18 cellular contexts compared by ENCODE assay signal in the genomic region with DNA sequence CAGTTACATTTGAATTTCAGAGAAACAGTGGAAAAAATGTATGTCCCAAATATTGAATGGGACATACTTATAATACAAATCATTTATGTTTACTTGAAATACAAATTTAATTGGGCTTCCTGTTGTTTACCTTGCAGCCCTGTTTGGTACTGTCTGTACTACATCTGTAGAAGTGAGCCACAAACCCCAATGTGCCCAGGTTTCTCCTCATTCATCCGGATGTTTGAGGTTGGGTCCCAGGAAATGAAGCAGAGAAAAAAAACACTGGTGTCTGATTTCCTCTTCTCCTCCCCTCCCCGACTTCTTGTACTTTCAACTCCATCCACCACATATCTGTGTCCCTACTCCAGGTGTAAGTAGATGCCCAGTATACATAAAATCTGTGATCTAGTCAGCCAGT. TPM values are rescaled to one million over a fixed set of nuclear protein-coding genes. Genes with fewer than 3 reads are reported as not detected.
DNase-seq lines count a peak whose midpoint lies in the region; ATAC-seq and TF ChIP-seq lines count a peak whose summit lies in the region.
"Had no signal": no experiment of that assay in that cellular context is flagged by ENCODE, and none has a peak within 500 bp of the region (broad histone marks: within the 10 kb centered on the region; RNA-seq: fewer than 3 reads in every experiment).

No MANE protein-coding gene starts in this region.

- no peak for TF ChIP-seq CTCF in DND-41 (IDR thresholded peaks at IDR 0.05; ENCODE audit: borderline replicate concordance, extremely low read depth, low read length, poor library complexity, severe bottlenecking)

- H4K20me1 ChIP-seq in BLaER1 treated with 17β-estradiol and CSF1 and Interleukin-3, amounts not matched to agents 10 nM and 100 nM: no peaks in the 10 kb centered on the region
- no peaks in the 10 kb centered on the region for H4K20me1 ChIP-seq in DND-41 (ENCODE audit: insufficient read depth, low read length)

- POLR2A ChIA-PET in naive thymus-derived CD8-positive, alpha-beta T cell (lab: Charles Lee): interaction anchor here (1.0 to 1.2 kb wide), 3 partner anchors 57 to 95 kb away, joined by 3 to 4 read pairs (median 3); a partner anchor contains a TSS

- no peaks in the 10 kb centered on the region for H3K79me2 ChIP-seq in DND-41 (ENCODE audit: insufficient read depth, low read length)

- peaks cover 8 to 20% (median 18%) of the 10 kb centered on the region in 11 experiments; a peak in 19 of 22 replicates for H3K9me3 ChIP-seq in BLaER1 treated with 17β-estradiol and CSF1 and Interleukin-3, amounts not matched to agents 10 nM and 100 nM (replicated peaks in 1 of 11)
- H3K9me3 ChIP-seq in DND-41 (ENCODE audit: insufficient read depth, low read length, severe bottlenecking): no peaks in the 10 kb centered on the region
- H3K9me3 ChIP-seq: Caco-2, thyroid gland had no signal

- no peaks in the 10 kb centered on the region for H3K27me3 Mint-ChIP-seq in activated T-helper 17 cell treated with anti-CD3 and anti-CD28 coated beads, Interleukin-2, amount 50 U/mL, for 72 hours
- H3K27me3 Mint-ChIP-seq in naive thymus-derived CD8-positive, alpha-beta T cell: no peaks in the 10 kb centered on the region

- no peak overlapping the region for H3K9ac ChIP-seq in BLaER1 treated with 17β-estradiol and CSF1 and Interleukin-3, amounts not matched to agents 10 nM and 100 nM
- no peak overlapping the region for H3K9ac ChIP-seq in DND-41 (ENCODE audit: low read depth, low read length)

- H3K36me3 ChIP-seq in BLaER1 treated with 17β-estradiol and CSF1 and Interleukin-3, amounts not matched to agents 10 nM and 100 nM: peaks cover 10 to 49% (median 18%) of the 10 kb centered on the region in 11 experiments; a peak in 13 of 22 replicates
- no peaks in the 10 kb centered on the region for H3K36me3 ChIP-seq in DND-41 (ENCODE audit: insufficient read depth, low read length)
- H3K36me3 ChIP-seq: thyroid gland had no signal

- H3K4me1 Mint-ChIP-seq in activated T-helper 17 cell treated with anti-CD3 and anti-CD28 coated beads, Interleukin-2, amount 50 U/mL, for 72 hours: peaks cover 19% of the 10 kb centered on the region
- peaks cover 11 to 32% (median 28%) of the 10 kb centered on the region in 4 donors for H3K4me1 Mint-ChIP-seq in naive thymus-derived CD8-positive, alpha-beta T cell

- H3K4me2 ChIP-seq in BLaER1 treated with 17β-estradiol and CSF1 and Interleukin-3, amounts not matched to agents 10 nM and 100 nM: peak overlapping the region in 10 of 11 experiments; percentile 16 to 57 (median 31); a peak in 19 of 22 replicates
- H3K4me2 ChIP-seq in DND-41 (ENCODE audit: insufficient read depth, low read length): peak overlapping the region; percentile 18; the same call in 1 of the 2 replicates

- H3K9me3 Mint-ChIP-seq in activated T-helper 17 cell treated with anti-CD3 and anti-CD28 coated beads, Interleukin-2, amount 50 U/mL, for 72 hours: no peaks in the 10 kb centered on the region
- peaks cover 0 to 9% (median 0%) of the 10 kb centered on the region in 9 donors for H3K9me3 Mint-ChIP-seq in naive thymus-derived CD8-positive, alpha-beta T cell

- H3K4me3 ChIP-seq in BLaER1 treated with 17β-estradiol and CSF1 and Interleukin-3, amounts not matched to agents 10 nM and 100 nM: no peak overlapping the region
- no peak overlapping the region for H3K4me3 ChIP-seq in DND-41 (ENCODE audit: low read depth in 1 of 2, low read length in 2 of 2)
- H3K4me3 ChIP-seq: thyroid gland had no signal

- ATAC-seq in DND-41 (ENCODE audit: insufficient read depth, low read depth): peak; percentile 96
- ATAC-seq in activated T-helper 17 cell treated with anti-CD3 and anti-CD28 coated beads, Interleukin-2, amount 50 U/mL, for 72 hours (replicated peaks): peak; percentile 23
- ATAC-seq in naive thymus-derived CD8-positive, alpha-beta T cell: peak; percentile 35 to 63
- no peak for ATAC-seq in GM18498 (IDR thresholded peaks at IDR 0.05; ENCODE audit: unreplicated experiment)
- no peak for ATAC-seq in GM18858 (IDR thresholded peaks at IDR 0.05; ENCODE audit: unreplicated experiment)

- H3K27ac ChIP-seq in BLaER1 treated with 17β-estradiol and CSF1 and Interleukin-3, amounts not matched to agents 10 nM and 100 nM: no peak overlapping the region
- H3K27ac ChIP-seq in DND-41 (ENCODE audit: low read length): peak overlapping the region; percentile 61
- H3K27ac ChIP-seq: thyroid gland had no signal

- peaks cover 7 to 14% (median 13%) of the 10 kb centered on the region in 10 experiments; a peak in 17 of 20 replicates for H3K4me1 ChIP-seq in BLaER1 treated with 17β-estradiol and CSF1 and Interleukin-3, amounts not matched to agents 10 nM and 100 nM
- H3K4me1 ChIP-seq in DND-41 (ENCODE audit: insufficient read depth, low read length): peaks cover 26% of the 10 kb centered on the region
- H3K4me1 ChIP-seq: Caco-2 had no signal

- H3K27ac Mint-ChIP-seq in activated T-helper 17 cell treated with anti-CD3 and anti-CD28 coated beads, Interleukin-2, amount 50 U/mL, for 72 hours: peak overlapping the region; percentile 61
- H3K27ac Mint-ChIP-seq in naive thymus-derived CD8-positive, alpha-beta T cell: peak overlapping the region in 6 of 10 donors; percentile 9 to 86 (median 56)

- DNase-seq in DND-41 (peak; percentile 79), AG08396 (ENCODE audit: low spot score) (no peak)
- peak in 2 of 10 donors; percentile 4 to 31 for DNase-seq in naive thymus-derived CD8-positive, alpha-beta T cell
- DNase-seq: activated effector memory CD4-positive, alpha-beta T cell treated with anti-CD3 and anti-CD28 coated beads, Interleukin-2, amount 50 U/mL, for 16 hours; aorta; Caco-2; cerebellar nuclear complex; effector CD4-positive, alpha-beta T cell; KG1; kidney; NCI-H1694 treated with DMSO at 0.1 percent for 48 hours; right cardiac atrium; thyroid gland had no signal

- no peaks in the 10 kb centered on the region for H3K36me3 Mint-ChIP-seq in activated T-helper 17 cell treated with anti-CD3 and anti-CD28 coated beads, Interleukin-2, amount 50 U/mL, for 72 hours (ENCODE audit: low read depth)
- H3K36me3 Mint-ChIP-seq in naive thymus-derived CD8-positive, alpha-beta T cell: peaks cover 0 to 3% (median 3%) of the 10 kb centered on the region in 3 donors

- H3K4me3 Mint-ChIP-seq in activated T-helper 17 cell treated with anti-CD3 and anti-CD28 coated beads, Interleukin-2, amount 50 U/mL, for 72 hours: peak overlapping the region; percentile 16
- H3K4me3 Mint-ChIP-seq in naive thymus-derived CD8-positive, alpha-beta T cell: peak overlapping the region in 9 of 10 donors; percentile 2 to 83 (median 48)

- H3K27me3 ChIP-seq in BLaER1 treated with 17β-estradiol and CSF1 and Interleukin-3, amounts not matched to agents 10 nM and 100 nM: no peaks in the 10 kb centered on the region
- H3K27me3 ChIP-seq in DND-41 (ENCODE audit: insufficient read depth, low read length, poor library complexity): no peaks in the 10 kb centered on the region
- H3K27me3 ChIP-seq: thyroid gland had no signal

- H2AFZ ChIP-seq in DND-41 (ENCODE audit: low read depth, low read length): no peak overlapping the region

RNA-seq across cellular contexts. Expression of a gene that starts 27.1 kb away (rescaled TPM):
- total RNA-seq in activated T-helper 17 cell treated with anti-CD3 and anti-CD28 coated beads, Interleukin-2, amount 50 U/mL, for 72 hours: not detected
- not detected for total RNA-seq in naive thymus-derived CD8-positive, alpha-beta T cell
- polyA plus RNA-seq in naive thymus-derived CD8-positive, alpha-beta T cell: not detected
- total RNA-seq: Caco-2, lung microvascular endothelial cell had no signal

RNA-seq across cellular contexts. Expression of a gene that starts 55.3 kb away (rescaled TPM):
- 10 to 100 TPM; 31.7 to 57.4 TPM for total RNA-seq in activated T-helper 17 cell treated with anti-CD3 and anti-CD28 coated beads, Interleukin-2, amount 50 U/mL, for 72 hours
- 1 to 10 TPM; 2.0 to 2.3 TPM for total RNA-seq in naive thymus-derived CD8-positive, alpha-beta T cell
- 1 to 10 TPM; 1.2 to 5.3 (median 1.3) TPM for polyA plus RNA-seq in naive thymus-derived CD8-positive, alpha-beta T cell

Comparison
In these comparisons a context has a peak if more than half of its experiments do, and no peak if none do; other contexts are left out.
1. ATAC-seq: peak in DND-41 (single experiment), activated T-helper 17 cell treated with anti-CD3 and anti-CD28 coated beads, Interleukin-2, amount 50 U/mL, for 72 hours (single experiment) and naive thymus-derived CD8-positive, alpha-beta T cell (2 of 2); none in GM18498 (single experiment) and GM18858 (single experiment).
2. RNA of a gene that starts 55.3 kb away (total RNA-seq): 31.7 to 57.4 TPM in activated T-helper 17 cell treated with anti-CD3 and anti-CD28 coated beads, Interleukin-2, amount 50 U/mL, for 72 hours; 2.0 to 2.3 TPM in naive thymus-derived CD8-positive, alpha-beta T cell; every median in the first group is over 4 times any median in the second.